Comparison of ENCODE assay signal across 13 cellular contexts in genomic region chr11:122192634-122193245, GRCh38.
DNase-seq lines count a peak whose midpoint lies in the region; ATAC-seq and TF ChIP-seq lines count a peak whose summit lies in the region.
"Had no signal": no experiment of that assay in that cellular context is flagged by ENCODE, and none has a peak within 500 bp of the region (broad histone marks: within the 10 kb centered on the region; RNA-seq: fewer than 3 reads in every experiment).

No MANE protein-coding gene starts in this region.

- H3K9me1 ChIP-seq in IMR-90 (ENCODE audit: insufficient read depth, low read length) = peaks cover 10% of the 10 kb centered on the region

- TF ChIP-seq CTCF in GM12865 (IDR thresholded peaks at IDR 0.05; ENCODE audit: insufficient read depth, low read depth, low read length, missing control alignments) (no peak), IMR-90 (conservative IDR thresholded peaks at IDR 0.05; ENCODE audit: low read depth, low read length) (no peak), brain microvascular endothelial cell (IDR thresholded peaks at IDR 0.05; ENCODE audit: low read depth, low read length, missing control alignments) (no peak), omental fat pad (IDR thresholded peaks at IDR 0.05) (no peak)

- H3K14ac ChIP-seq in IMR-90 (replicated peaks; ENCODE audit: low read depth, low read length) = peak overlapping the region; percentile 82

- no peaks in the 10 kb centered on the region for H3K9me3 ChIP-seq in IMR-90 (ENCODE audit: control insufficient read depth, insufficient read depth, low read length)

- in situ Hi-C loops in IMR-90 (cut with MboI; ENCODE audit: low sequenced_read_pairs) (loop anchor here (25.0 kb wide), 1 partner anchor 995 kb away; the partner anchor contains the start of gene CLMP), brain microvascular endothelial cell (cut with HindIII; ENCODE audit: low pct_ligation_motif_present, low sequenced_read_pairs) (no loop called here)

- no peak for TF ChIP-seq RAD21 in IMR-90 (IDR thresholded peaks at IDR 0.05; ENCODE audit: low read length)

- peak overlapping the region; percentile 47; the same call in 1 of the 2 replicates for H3K4me2 ChIP-seq in IMR-90 (ENCODE audit: low read depth, low read length)

- H3K56ac ChIP-seq in IMR-90 (ENCODE audit: extremely low read depth, insufficient read depth, low read length) = peak overlapping the region; percentile 91

- POLR2A ChIA-PET in IMR-90 (lab: Charles Lee; ENCODE audit: unreplicated experiment) = interaction anchor here (0.6 kb wide), 1 partner anchor 92 kb away, joined by 3 read pairs; no protein-coding TSS in a partner anchor

- peak; percentile 21 for DNase-seq in GM12865 (ENCODE audit: low read depth)
- peak; percentile 62 for DNase-seq in IMR-90
- no peak for DNase-seq in brain microvascular endothelial cell
- DNase-seq in omental fat pad (ENCODE audit: low spot score) = no peak
- no peak for DNase-seq in NCI-H510A (lab: John Stamatoyannopoulos, UW)
- no peak for DNase-seq in H7
- no peak for DNase-seq in hepatic stellate cell (ENCODE audit: low spot score)
- DNase-seq: activated CD8-positive, alpha-beta memory T cell treated with anti-CD3 and anti-CD28 coated beads, Interleukin-2, amount 50 U/mL, for 4 hours; CD4-positive, alpha-beta T cell; islet precursor cell; OCI-M1 had no signal

- peak overlapping the region; percentile 98 for H3K18ac ChIP-seq in IMR-90 (ENCODE audit: low read depth, low read length)

- no TSS peak for BruUV-seq in IMR-90 (replicated peaks; lab: Mats Ljungman, UMichigan)

- H3K4ac ChIP-seq in IMR-90 (ENCODE audit: low read depth, low read length) = peak overlapping the region; percentile 99

- H2AK9ac ChIP-seq in IMR-90 (replicated peaks; ENCODE audit: low read depth, low read length, poor library complexity) = peak overlapping the region; percentile 51

- H4K5ac ChIP-seq in IMR-90 (ENCODE audit: low read depth, low read length) = peak overlapping the region; percentile 94

- H2BK20ac ChIP-seq in IMR-90 (ENCODE audit: low read depth, low read length) = peak overlapping the region; percentile 98

- no peak overlapping the region for H3K4me3 ChIP-seq in GM12865 (ENCODE audit: low read depth, low read length)
- H3K4me3 ChIP-seq in IMR-90 (ENCODE audit: insufficient read depth, low read depth, low read length) = no peak overlapping the region
- H3K4me3 ChIP-seq in brain microvascular endothelial cell (ENCODE audit: low read depth, low read length) = no peak overlapping the region
- H3K4me3 ChIP-seq in H7 (ENCODE audit: insufficient read depth, low read depth, low read length) = no peak overlapping the region
- H3K4me3 ChIP-seq: skin epidermis had no signal

- H2AK5ac ChIP-seq in IMR-90 (ENCODE audit: low read depth, low read length) = peak overlapping the region; percentile 99

- intact Hi-C loops in IMR-90 (cut with micrococcal nuclease) = no loop called here

- no peak overlapping the region for H2AFZ ChIP-seq in IMR-90 (replicated peaks; ENCODE audit: low read length, poor library complexity)

- TF ChIP-seq POLR2A in IMR-90 (IDR thresholded peaks at IDR 0.05; ENCODE audit: low read depth, low read length) (no peak), GM18505 (IDR thresholded peaks at IDR 0.05; ENCODE audit: borderline replicate concordance, extremely low read depth, insufficient read depth, insufficient read length) (no peak)

- H3K27ac ChIP-seq in IMR-90 (ENCODE audit: insufficient read depth, low read length) (peak overlapping the region; percentile 97), brain microvascular endothelial cell (peak overlapping the region; percentile 86)

- H2BK120ac ChIP-seq in IMR-90 (ENCODE audit: low read depth, low read length) = peak overlapping the region; percentile 98

- peaks cover 29% of the 10 kb centered on the region for H3K4me1 ChIP-seq in IMR-90 (ENCODE audit: control insufficient read depth, insufficient read depth, low read length)

- peaks cover 23 to 62% of the 10 kb centered on the region in 2 experiments for H3K79me1 ChIP-seq in IMR-90 (ENCODE audit: low read depth in 1 of 2, low read length in 2 of 2)

- peak overlapping the region; percentile 76 to 94 for H4K8ac ChIP-seq in IMR-90 (ENCODE audit: low read depth in 2 of 2, low read length in 2 of 2)

- dilution Hi-C loops in IMR-90 (cut with HindIII; ENCODE audit: low sequenced_read_pairs, unreplicated experiment) = no loop called here

- CTCF ChIA-PET in IMR-90 (lab: Yijun Ruan, JAX) = interaction anchor here (1.2 kb wide), 1 partner anchor 12 kb away, joined by 3 read pairs; no protein-coding TSS in a partner anchor

- peak overlapping the region; percentile 98 for H2BK15ac ChIP-seq in IMR-90 (ENCODE audit: low read depth, low read length)

- ATAC-seq in IMR-90 (ENCODE audit: low read depth) = peak; percentile 0; the same call in 1 of the 2 replicates
- ATAC-seq in omental fat pad (ENCODE audit: low FRiP score) = peak; percentile 20
- ATAC-seq in GM18505 (IDR thresholded peaks at IDR 0.05; ENCODE audit: unreplicated experiment) = no peak

- H2BK5ac ChIP-seq in IMR-90 (ENCODE audit: low read depth, low read length, poor library complexity, severe bottlenecking) = peak overlapping the region; percentile 99

- H4K91ac ChIP-seq in IMR-90 (ENCODE audit: insufficient read depth, low read depth, low read length) = peak overlapping the region; percentile 100

- peak overlapping the region; percentile 92 for H3K23ac ChIP-seq in IMR-90 (ENCODE audit: low read depth, low read length)

- no CpG with 5 or more reads among the region's 3 CpGs for WGBS in IMR-90 (ENCODE audit: extremely low coverage in 2 of 2, insufficient read length in 1 of 2), 2 experiments

- H3K36me3 ChIP-seq in IMR-90 (ENCODE audit: control insufficient read depth, insufficient read depth, low read length) (peaks cover 14% of the 10 kb centered on the region), brain microvascular endothelial cell (replicated peaks) (no peaks in the 10 kb centered on the region), H7 (replicated peaks; ENCODE audit: control insufficient read depth, insufficient read depth, low read length) (no peaks in the 10 kb centered on the region)

- H4K20me1 ChIP-seq in IMR-90 (ENCODE audit: insufficient read depth, low read length) = no peaks in the 10 kb centered on the region

- H3K9ac ChIP-seq in IMR-90 (ENCODE audit: low read depth, low read length) = peak overlapping the region; percentile 73

- no peaks in the 10 kb centered on the region for H3K27me3 ChIP-seq in IMR-90 (ENCODE audit: control insufficient read depth, insufficient read depth, low read length)
- H3K27me3 ChIP-seq in brain microvascular endothelial cell (replicated peaks) = no peaks in the 10 kb centered on the region
- no peaks in the 10 kb centered on the region; the same call in 1 of the 2 replicates for H3K27me3 ChIP-seq in H7 (ENCODE audit: control insufficient read depth, insufficient read depth, low read length)

TF ChIP-seq in IMR-90, 13 proteins besides CTCF, POLR2A, EP300 and RAD21:
- no peak for TF ChIP-seq MAZ (IDR thresholded peaks at IDR 0.05; ENCODE audit: borderline replicate concordance, low read depth, low read length)
- TF ChIP-seq MAFK (IDR thresholded peaks at IDR 0.05; ENCODE audit: low read depth, low read length) = no peak
- peak; percentile 21; the same call in 1 of the 2 replicates for TF ChIP-seq FOS (IDR thresholded peaks at IDR 0.05; ENCODE audit: low read depth, low read length)
- TF ChIP-seq NFE2L2 (IDR thresholded peaks at IDR 0.05; ENCODE audit: low read depth, low read length) = peak; percentile 64
- TF ChIP-seq, protein P1, sequence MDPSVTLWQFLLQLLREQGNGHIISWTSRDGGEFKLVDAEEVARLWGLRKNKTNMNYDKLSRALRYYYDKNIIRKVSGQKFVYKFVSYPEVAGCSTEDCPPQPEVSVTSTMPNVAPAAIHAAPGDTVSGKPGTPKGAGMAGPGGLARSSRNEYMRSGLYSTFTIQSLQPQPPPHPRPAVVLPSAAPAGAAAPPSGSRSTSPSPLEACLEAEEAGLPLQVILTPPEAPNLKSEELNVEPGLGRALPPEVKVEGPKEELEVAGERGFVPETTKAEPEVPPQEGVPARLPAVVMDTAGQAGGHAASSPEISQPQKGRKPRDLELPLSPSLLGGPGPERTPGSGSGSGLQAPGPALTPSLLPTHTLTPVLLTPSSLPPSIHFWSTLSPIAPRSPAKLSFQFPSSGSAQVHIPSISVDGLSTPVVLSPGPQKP (IDR thresholded peaks at IDR 0.05; ENCODE audit: borderline replicate concordance, low read depth, low read length) = no peak
- no peak for TF ChIP-seq RCOR1 (IDR thresholded peaks at IDR 0.05; ENCODE audit: insufficient replicate concordance, low read length)
- no peak for TF ChIP-seq RFX5 (IDR thresholded peaks at IDR 0.05; ENCODE audit: low read depth, low read length)
- no peak for TF ChIP-seq SMC3 (IDR thresholded peaks at IDR 0.05; ENCODE audit: low read depth, low read length)

Comparison
In these comparisons a context has a peak if more than half of its experiments do, and no peak if none do; other contexts are left out.
1. DNase-seq: peak in GM12865 (single experiment) and IMR-90 (single experiment); none in brain microvascular endothelial cell (single experiment), omental fat pad (single experiment), NCI-H510A (single experiment), H7 (single experiment) and hepatic stellate cell (single experiment).